ENCODE assay signal across 20 cellular contexts in genomic region chr1:202547215-202547614, GRCh38.
DNase-seq lines count a peak whose midpoint lies in the region; ATAC-seq, FAIRE-seq and TF ChIP-seq lines count a peak whose summit lies in the region.
"Had no signal": no experiment of that assay in that cellular context is flagged by ENCODE, and none has a peak within 500 bp of the region (broad histone marks: within the 10 kb centered on the region; RNA-seq: fewer than 3 reads in every experiment).

No MANE protein-coding gene starts in this region.

- no TSS peak for BruUV-seq in HepG2 (replicated peaks; lab: Mats Ljungman, UMichigan)

- H3K27ac Mint-ChIP-seq in activated naive CD8-positive, alpha-beta T cell treated with anti-CD3 and anti-CD28 coated beads for 36 hours: no peak overlapping the region
- H3K27ac Mint-ChIP-seq: activated CD4-positive, alpha-beta T cell treated with anti-CD3 and anti-CD28 coated beads for 36 hours; CD14-positive monocyte; stimulated activated effector memory CD8-positive, alpha-beta T cell treated with anti-CD3 and anti-CD28 coated beads, Interleukin-12 subunit alpha, Interleukin-12 subunit beta, amount 100 ng/mL, for 72 hours had no signal

- H3K4me1 ChIP-seq in liver (ENCODE audit: control insufficient read depth in 4 of 4, insufficient read depth in 4 of 4, low read length in 3 of 4) (peaks cover 2 to 12% (median 6%) of the 10 kb centered on the region in 4 donors), HepG2 (ENCODE audit: insufficient read depth, low read length) (peaks cover 13% of the 10 kb centered on the region), KMS-11 (ENCODE audit: low read depth, poor library complexity, severe bottlenecking) (peaks cover 55% of the 10 kb centered on the region), muscle layer of duodenum (ENCODE audit: control insufficient read depth in 1 of 2, insufficient read depth in 2 of 2, low read length in 2 of 2) (peaks cover 0 to 6% of the 10 kb centered on the region in 2 donors), foreskin keratinocyte (peaks cover 7% of the 10 kb centered on the region), tibial nerve (peaks cover 0 to 52% (median 4%) of the 10 kb centered on the region in 4 donors)

- no peak for FAIRE-seq in HepG2 (lab: Jason Lieb, UNC)
- FAIRE-seq: islet of Langerhans had no signal

- DNase-seq in HepG2 (ENCODE audit: low spot score) (no peak), foreskin keratinocyte (no peak), tibial nerve (ENCODE audit: low spot score in 2 of 2) (no peak)
- no peak for DNase-seq in activated CD8-positive, alpha-beta memory T cell treated with anti-CD3 and anti-CD28 coated beads, Interleukin-2, amount 50 U/mL, for 48 hours
- DNase-seq in activated naive CD8-positive, alpha-beta T cell treated with anti-CD3 and anti-CD28 coated beads for 36 hours: no peak
- DNase-seq: activated CD4-positive, alpha-beta T cell treated with anti-CD3 and anti-CD28 coated beads for 36 hours; activated naive CD4-positive, alpha-beta T cell treated with Interleukin-2 at 50 U/mL for 16 hours; GM23248; IMR-90; NCI-H2081; NCI-H524 treated with DMSO at 0.1 percent for 48 hours; SK-N-SH; upper lobe of right lung had no signal

- in situ Hi-C loops in HepG2 (cut with HindIII; ENCODE audit: extremely low pct_ligation_motif_present, low pct_unique_long_range_greater_than_20kb): no loop called here

- TF ChIP-seq CTCF in liver (IDR thresholded peaks at IDR 0.05; ENCODE audit: low read depth, low read length, missing input control): no peak
- TF ChIP-seq CTCF in HepG2 (CRISPR knock-in tag; IDR thresholded peaks at IDR 0.05): no peak
- TF ChIP-seq CTCF in KMS-11 (conservative IDR thresholded peaks at IDR 0.05; ENCODE audit: low read depth, low read length): no peak
- TF ChIP-seq CTCF in foreskin keratinocyte (conservative IDR thresholded peaks at IDR 0.05): no peak
- no peak for TF ChIP-seq CTCF in tibial nerve (IDR thresholded peaks at IDR 0.05)

- H3K79me2 ChIP-seq in HepG2 (ENCODE audit: insufficient read depth, low read length): no peaks in the 10 kb centered on the region
- no peaks in the 10 kb centered on the region for H3K79me2 ChIP-seq in KMS-11 (ENCODE audit: insufficient read depth, low read depth)

- intact Hi-C loops in HepG2 (cut with micrococcal nuclease; ENCODE audit: unreplicated experiment): no loop called here

- H4K20me1 ChIP-seq in HepG2 (ENCODE audit: insufficient read depth, low read length) (no peaks in the 10 kb centered on the region), KMS-11 (ENCODE audit: insufficient read depth) (no peaks in the 10 kb centered on the region; the same call in 1 of the 2 replicates)

- no peak overlapping the region for H3K4me3 Mint-ChIP-seq in activated naive CD8-positive, alpha-beta T cell treated with anti-CD3 and anti-CD28 coated beads for 36 hours
- H3K4me3 Mint-ChIP-seq: activated CD4-positive, alpha-beta T cell treated with anti-CD3 and anti-CD28 coated beads for 36 hours; CD14-positive monocyte had no signal

- TF ChIP-seq EP300 in HepG2 (IDR thresholded peaks at IDR 0.05; ENCODE audit: low read depth in 2 of 2, low read length in 2 of 2) (no peak), HepG2 (CRISPR knock-in tag; IDR thresholded peaks at IDR 0.05; ENCODE audit: borderline replicate concordance) (no peak), tibial nerve (IDR thresholded peaks at IDR 0.05) (no peak)

- H3K9me3 Mint-ChIP-seq in activated naive CD8-positive, alpha-beta T cell treated with anti-CD3 and anti-CD28 coated beads for 36 hours: no peaks in the 10 kb centered on the region
- H3K9me3 Mint-ChIP-seq: CD14-positive monocyte; stimulated activated effector memory CD8-positive, alpha-beta T cell treated with anti-CD3 and anti-CD28 coated beads, Interleukin-12 subunit alpha, Interleukin-12 subunit beta, amount 100 ng/mL, for 72 hours had no signal

- H3K36me3 ChIP-seq in liver (ENCODE audit: control insufficient read depth in 4 of 4, insufficient read depth in 3 of 4, low read depth in 1 of 4, low read length in 3 of 4) (no peaks in the 10 kb centered on the region), HepG2 (replicated peaks in 1 of 2; ENCODE audit: control insufficient read depth in 1 of 2, insufficient read depth in 2 of 2, low read length in 2 of 2) (no peaks in the 10 kb centered on the region), KMS-11 (ENCODE audit: insufficient read depth) (no peaks in the 10 kb centered on the region), muscle layer of duodenum (ENCODE audit: control insufficient read depth in 1 of 2, insufficient read depth in 2 of 2, low read length in 2 of 2) (no peaks in the 10 kb centered on the region), tibial nerve (no peaks in the 10 kb centered on the region)
- H3K36me3 ChIP-seq: upper lobe of right lung had no signal

- H3K4me2 ChIP-seq in HepG2 (ENCODE audit: low read depth, low read length): no peak overlapping the region
- H3K4me2 ChIP-seq in KMS-11: peak overlapping the region; percentile 89
- H3K4me2 ChIP-seq: SK-N-SH had no signal

- H3K27ac ChIP-seq in liver (ENCODE audit: low read depth in 1 of 2, low read length in 2 of 2): peak overlapping the region in 1 of 2 donors; percentile 67
- no peak overlapping the region for H3K27ac ChIP-seq in HepG2 (ENCODE audit: extremely low read length, insufficient read depth, low read length)
- H3K27ac ChIP-seq in KMS-11: peak overlapping the region; percentile 19; the same call in 1 of the 2 replicates
- H3K27ac ChIP-seq in muscle layer of duodenum (ENCODE audit: low read length): peak overlapping the region; percentile 67
- H3K27ac ChIP-seq in foreskin keratinocyte: no peak overlapping the region
- H3K27ac ChIP-seq in tibial nerve: peak overlapping the region in 2 of 4 donors; percentile 83 to 88
- H3K27ac ChIP-seq: GM23248, upper lobe of right lung had no signal

- POLR2A ChIA-PET in HepG2 (lab: Yijun Ruan, JAX): no interaction called here

- H3K27me3 Mint-ChIP-seq in activated naive CD8-positive, alpha-beta T cell treated with anti-CD3 and anti-CD28 coated beads for 36 hours: no peaks in the 10 kb centered on the region
- H3K27me3 Mint-ChIP-seq: activated CD4-positive, alpha-beta T cell treated with anti-CD3 and anti-CD28 coated beads for 36 hours had no signal

- H2AFZ ChIP-seq in HepG2 (ENCODE audit: low read length): no peak overlapping the region
- H2AFZ ChIP-seq in KMS-11 (ENCODE audit: low read depth): no peak overlapping the region
- H2AFZ ChIP-seq: GM23248 had no signal

- no peak overlapping the region for H3K4me3 ChIP-seq in liver (ENCODE audit: low read depth in 1 of 3, low read length in 3 of 3)
- no peak overlapping the region for H3K4me3 ChIP-seq in HepG2 (replicated peaks in 1 of 3; ENCODE audit: insufficient read depth in 1 of 3, low read depth in 2 of 3, low read length in 3 of 3)
- no peak overlapping the region for H3K4me3 ChIP-seq in KMS-11 (IDR thresholded peaks at IDR 0.05; ENCODE audit: insufficient read depth, low read depth, low read length)
- no peak overlapping the region for H3K4me3 ChIP-seq in muscle layer of duodenum (ENCODE audit: low read depth in 1 of 2, low read length in 2 of 2)
- H3K4me3 ChIP-seq in tibial nerve: no peak overlapping the region
- H3K4me3 ChIP-seq: GM23248, upper lobe of right lung had no signal

- CTCF ChIA-PET in HepG2 (lab: Yijun Ruan, JAX; ENCODE audit: low intra/inter-chr PET ratio, low total read pairs): no interaction called here

- H3K27me3 ChIP-seq in liver (ENCODE audit: control insufficient read depth in 4 of 4, insufficient read depth in 4 of 4, low read length in 3 of 4): no peaks in the 10 kb centered on the region
- no peaks in the 10 kb centered on the region for H3K27me3 ChIP-seq in HepG2 (ENCODE audit: control insufficient read depth in 1 of 2, insufficient read depth in 2 of 2, low read length in 2 of 2)
- H3K27me3 ChIP-seq in KMS-11 (ENCODE audit: insufficient read depth, low read depth): no peaks in the 10 kb centered on the region
- no peaks in the 10 kb centered on the region for H3K27me3 ChIP-seq in muscle layer of duodenum (ENCODE audit: low read depth, low read length)
- H3K27me3 ChIP-seq in foreskin keratinocyte: no peaks in the 10 kb centered on the region
- no peaks in the 10 kb centered on the region for H3K27me3 ChIP-seq in tibial nerve
- H3K27me3 ChIP-seq: upper lobe of right lung had no signal

- TF ChIP-seq RAD21 in liver (IDR thresholded peaks at IDR 0.05) (no peak), HepG2 (CRISPR knock-in tag; IDR thresholded peaks at IDR 0.05) (no peak)

- H3K4me1 Mint-ChIP-seq in activated naive CD8-positive, alpha-beta T cell treated with anti-CD3 and anti-CD28 coated beads for 36 hours: peaks cover 10% of the 10 kb centered on the region

- no peak for TF ChIP-seq POLR2A in HepG2 (IDR thresholded peaks at IDR 0.05; ENCODE audit: insufficient read depth in 1 of 2, low read depth in 2 of 2, low read length in 2 of 2)
- TF ChIP-seq POLR2A in tibial nerve (IDR thresholded peaks at IDR 0.05): no peak

- H3K9ac ChIP-seq in liver (ENCODE audit: low read depth in 1 of 2, low read length in 2 of 2) (no peak overlapping the region), HepG2 (ENCODE audit: insufficient read depth, low read depth, low read length) (no peak overlapping the region), KMS-11 (no peak overlapping the region)
- H3K9ac ChIP-seq: GM23248, SK-N-SH had no signal

- no peaks in the 10 kb centered on the region for H3K9me3 ChIP-seq in liver (ENCODE audit: control insufficient read depth in 4 of 4, low read length in 3 of 4)
- no peaks in the 10 kb centered on the region for H3K9me3 ChIP-seq in HepG2 (ENCODE audit: low read length)
- no peaks in the 10 kb centered on the region for H3K9me3 ChIP-seq in muscle layer of duodenum (ENCODE audit: control insufficient read depth in 1 of 2, low read length in 2 of 2)
- H3K9me3 ChIP-seq in tibial nerve: no peaks in the 10 kb centered on the region
- H3K9me3 ChIP-seq: SK-N-SH, upper lobe of right lung had no signal

- ATAC-seq in HepG2 (no peak), foreskin keratinocyte (no peak)
- ATAC-seq: activated CD4-positive, alpha-beta T cell treated with anti-CD3 and anti-CD28 coated beads for 36 hours; Panc1 had no signal

- no peaks in the 10 kb centered on the region for H3K36me3 Mint-ChIP-seq in activated naive CD8-positive, alpha-beta T cell treated with anti-CD3 and anti-CD28 coated beads for 36 hours
- H3K36me3 Mint-ChIP-seq: stimulated activated effector memory CD8-positive, alpha-beta T cell treated with anti-CD3 and anti-CD28 coated beads, Interleukin-12 subunit alpha, Interleukin-12 subunit beta, amount 100 ng/mL, for 72 hours had no signal

TF ChIP-seq in liver, 16 proteins besides CTCF, POLR2A, EP300 and RAD21 (continues in another document):
- TF ChIP-seq MAX (IDR thresholded peaks at IDR 0.05): no peak
- TF ChIP-seq HNF4A (conservative IDR thresholded peaks at IDR 0.05): peak; percentile 49 to 55

Comparison
In these comparisons a context has a peak if more than half of its experiments do, and no peak if none do; other contexts are left out.
1. H3K27ac ChIP-seq: peak in KMS-11 (single experiment) and muscle layer of duodenum (single experiment); none in HepG2 (single experiment) and foreskin keratinocyte (single experiment).